9 cellular contexts compared by ENCODE assay signal in the genomic region with DNA sequence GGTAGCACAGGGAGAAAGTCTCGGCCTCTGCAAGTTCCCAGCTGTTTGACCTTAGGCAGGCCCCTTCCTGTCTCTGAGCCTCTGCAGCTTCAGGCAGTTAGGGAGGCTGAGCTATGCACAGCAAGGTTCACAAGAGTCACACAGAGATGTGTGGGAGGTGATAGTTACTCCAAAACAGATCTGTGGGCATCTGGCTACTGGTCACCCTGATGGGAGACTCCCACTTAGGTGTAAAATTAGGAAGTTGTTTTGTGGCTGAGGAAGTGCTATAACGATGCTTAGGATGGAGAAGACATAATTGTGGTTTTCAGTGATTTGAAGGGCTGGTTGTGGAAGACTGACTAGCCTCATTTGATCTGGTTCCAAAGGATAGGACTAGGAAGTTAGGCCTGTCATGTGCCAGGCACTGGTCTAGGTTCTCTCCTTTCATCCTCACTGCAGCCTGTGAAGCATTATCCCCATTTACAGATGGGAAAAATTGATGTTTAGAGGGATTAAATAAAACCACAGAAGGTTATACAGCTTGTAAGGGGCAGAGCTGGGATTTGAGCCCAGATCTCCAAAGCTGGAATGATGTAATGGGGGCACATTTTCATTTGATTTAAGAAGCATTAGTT. TPM values are rescaled to one million over a fixed set of nuclear protein-coding genes. Genes with fewer than 3 reads are reported as not detected.
DNase-seq lines count a peak whose midpoint lies in the region; ATAC-seq and TF ChIP-seq lines count a peak whose summit lies in the region.
"Had no signal": no experiment of that assay in that cellular context is flagged by ENCODE, and none has a peak within 500 bp of the region (broad histone marks: within the 10 kb centered on the region; RNA-seq: fewer than 3 reads in every experiment).

No MANE protein-coding gene starts in this region.

- no peaks in the 10 kb centered on the region for H4K20me1 ChIP-seq in mammary epithelial cell (ENCODE audit: insufficient read depth, low read length)

- H3K27me3 Mint-ChIP-seq in activated CD8-positive, alpha-beta T cell treated with anti-CD3 and anti-CD28 coated beads, Interleukin-2, amount 10 ng/mL, durations not matched to agents 7 days and 5 days (ENCODE audit: low read depth) = no peaks in the 10 kb centered on the region
- no peaks in the 10 kb centered on the region for H3K27me3 Mint-ChIP-seq in activated CD4-positive, alpha-beta memory T cell treated with anti-CD3 and anti-CD28 coated beads, Interleukin-2, amount 10 ng/mL, durations not matched to agents 7 days and 5 days
- no peaks in the 10 kb centered on the region for H3K27me3 Mint-ChIP-seq in mesothelial cell of epicardium (ENCODE audit: low read depth)

- no peak overlapping the region for H3K4me2 ChIP-seq in mammary epithelial cell (ENCODE audit: insufficient read depth, low read depth, low read length)

- in situ Hi-C loops in mammary epithelial cell (cut with MboI; ENCODE audit: low sequenced_read_pairs in 2 of 2) = no loop called here

- POLR2A ChIA-PET in activated CD8-positive, alpha-beta T cell treated with anti-CD3 and anti-CD28 coated beads, Interleukin-2, amount 10 ng/mL, durations not matched to agents 7 days and 5 days (lab: Charles Lee) = interaction anchor here (0.6 kb wide), 1 partner anchor 35 kb away, joined by 3 read pairs; no protein-coding TSS in a partner anchor
- POLR2A ChIA-PET in activated CD4-positive, alpha-beta memory T cell treated with anti-CD3 and anti-CD28 coated beads, Interleukin-2, amount 10 ng/mL, durations not matched to agents 7 days and 5 days (lab: Charles Lee) = interaction anchor here (1.5 kb wide), 1 partner anchor 14 kb away, joined by 6 read pairs; a partner anchor contains a TSS

- TF ChIP-seq CTCF in breast epithelium (IDR thresholded peaks at IDR 0.05) (no peak), mammary epithelial cell (conservative IDR thresholded peaks at IDR 0.05 in 1 of 2, IDR thresholded peaks at IDR 0.05 in 1 of 2; ENCODE audit: extremely low read depth in 1 of 2, insufficient read depth in 1 of 2, low read depth in 1 of 2, low read length in 2 of 2) (no peak), tibial artery (IDR thresholded peaks at IDR 0.05) (no peak), mesothelial cell of epicardium (IDR thresholded peaks at IDR 0.05; ENCODE audit: unreplicated experiment) (no peak)

- H3K36me3 Mint-ChIP-seq in activated CD8-positive, alpha-beta T cell treated with anti-CD3 and anti-CD28 coated beads, Interleukin-2, amount 10 ng/mL, durations not matched to agents 7 days and 5 days (ENCODE audit: low read depth) = no peaks in the 10 kb centered on the region
- no peaks in the 10 kb centered on the region for H3K36me3 Mint-ChIP-seq in activated CD4-positive, alpha-beta memory T cell treated with anti-CD3 and anti-CD28 coated beads, Interleukin-2, amount 10 ng/mL, durations not matched to agents 7 days and 5 days (ENCODE audit: low read depth)
- H3K36me3 Mint-ChIP-seq in mesothelial cell of epicardium = no peaks in the 10 kb centered on the region

- H3K36me3 ChIP-seq in breast epithelium (no peaks in the 10 kb centered on the region), mammary epithelial cell (ENCODE audit: insufficient read depth, low read length) (no peaks in the 10 kb centered on the region), tibial artery (peaks cover 0 to 6% (median 0%) of the 10 kb centered on the region in 3 donors)

- peak; percentile 33 for ATAC-seq in activated CD8-positive, alpha-beta T cell treated with anti-CD3 and anti-CD28 coated beads, Interleukin-2, amount 10 ng/mL, durations not matched to agents 7 days and 5 days

- H3K4me1 ChIP-seq in breast epithelium (peaks cover 0 to 22% of the 10 kb centered on the region in 2 donors), mammary epithelial cell (ENCODE audit: insufficient read depth, low read length) (peaks cover 4% of the 10 kb centered on the region), tibial artery (peaks cover 0 to 74% (median 54%) of the 10 kb centered on the region in 4 donors)

- no peak for DNase-seq in breast epithelium (ENCODE audit: low spot score in 2 of 2)
- DNase-seq in mammary epithelial cell = no peak
- no peak for DNase-seq in activated CD8-positive, alpha-beta T cell treated with anti-CD3 and anti-CD28 coated beads, Interleukin-2, amount 10 ng/mL, durations not matched to agents 7 days and 5 days
- DNase-seq in iPS-NIHi7 (ENCODE audit: extremely low spot score) = peak; percentile 28
- DNase-seq in tibial artery = no peak
- no peak for DNase-seq in activated CD4-positive, alpha-beta memory T cell treated with anti-CD3 and anti-CD28 coated beads, Interleukin-2, amount 10 ng/mL, durations not matched to agents 7 days and 5 days
- DNase-seq in stimulated activated CD4-positive, alpha-beta T cell treated with anti-CD3 and anti-CD28 coated beads, Interleukin-4, amount 100 ng/mL, for 4 hours = no peak
- DNase-seq in mesothelial cell of epicardium (ENCODE audit: low spot score in 2 of 2, unreplicated experiment in 2 of 2) = no peak

- no peak overlapping the region for H3K4me3 ChIP-seq in breast epithelium
- no peak overlapping the region for H3K4me3 ChIP-seq in mammary epithelial cell (replicated peaks in 1 of 3; ENCODE audit: insufficient read depth in 1 of 3, low read depth in 2 of 3, low read length in 3 of 3)
- H3K4me3 ChIP-seq in tibial artery = no peak overlapping the region

- CTCF ChIA-PET in mammary epithelial cell (lab: Charles Lee; ENCODE audit: low non-redundant PET) = no interaction called here
- CTCF ChIA-PET in activated CD8-positive, alpha-beta T cell treated with anti-CD3 and anti-CD28 coated beads, Interleukin-2, amount 10 ng/mL, durations not matched to agents 7 days and 5 days (lab: Charles Lee) = no interaction called here
- CTCF ChIA-PET in activated CD4-positive, alpha-beta memory T cell treated with anti-CD3 and anti-CD28 coated beads, Interleukin-2, amount 10 ng/mL, durations not matched to agents 7 days and 5 days (lab: Charles Lee) = interaction anchor here (0.5 kb wide), 1 partner anchor 102 kb away, joined by 3 read pairs; no protein-coding TSS in a partner anchor

- H3K27me3 ChIP-seq in breast epithelium = no peaks in the 10 kb centered on the region
- H3K27me3 ChIP-seq in mammary epithelial cell (ENCODE audit: insufficient read depth, low read length) = no peaks in the 10 kb centered on the region
- H3K27me3 ChIP-seq in tibial artery = no peaks in the 10 kb centered on the region

- peaks cover 15% of the 10 kb centered on the region for H3K4me1 Mint-ChIP-seq in activated CD8-positive, alpha-beta T cell treated with anti-CD3 and anti-CD28 coated beads, Interleukin-2, amount 10 ng/mL, durations not matched to agents 7 days and 5 days (ENCODE audit: low read depth)
- H3K4me1 Mint-ChIP-seq in activated CD4-positive, alpha-beta memory T cell treated with anti-CD3 and anti-CD28 coated beads, Interleukin-2, amount 10 ng/mL, durations not matched to agents 7 days and 5 days = peaks cover 17% of the 10 kb centered on the region
- peaks cover 4% of the 10 kb centered on the region for H3K4me1 Mint-ChIP-seq in mesothelial cell of epicardium

- no peaks in the 10 kb centered on the region for H3K9me3 ChIP-seq in breast epithelium
- H3K9me3 ChIP-seq in mammary epithelial cell (replicated peaks; ENCODE audit: insufficient read depth, low read length) = no peaks in the 10 kb centered on the region
- H3K9me3 ChIP-seq in tibial artery = no peaks in the 10 kb centered on the region

- no peaks in the 10 kb centered on the region for H3K9me3 Mint-ChIP-seq in activated CD8-positive, alpha-beta T cell treated with anti-CD3 and anti-CD28 coated beads, Interleukin-2, amount 10 ng/mL, durations not matched to agents 7 days and 5 days (ENCODE audit: insufficient read depth)
- H3K9me3 Mint-ChIP-seq in activated CD4-positive, alpha-beta memory T cell treated with anti-CD3 and anti-CD28 coated beads, Interleukin-2, amount 10 ng/mL, durations not matched to agents 7 days and 5 days = no peaks in the 10 kb centered on the region
- no peaks in the 10 kb centered on the region for H3K9me3 Mint-ChIP-seq in mesothelial cell of epicardium

- H3K79me2 ChIP-seq in mammary epithelial cell (ENCODE audit: insufficient read depth, low read length) = peaks cover 89% of the 10 kb centered on the region

- dilution Hi-C loops in mammary epithelial cell (cut with HindIII; ENCODE audit: low sequenced_read_pairs) = no loop called here

- no peak overlapping the region for H3K4me3 Mint-ChIP-seq in activated CD8-positive, alpha-beta T cell treated with anti-CD3 and anti-CD28 coated beads, Interleukin-2, amount 10 ng/mL, durations not matched to agents 7 days and 5 days
- no peak overlapping the region for H3K4me3 Mint-ChIP-seq in activated CD4-positive, alpha-beta memory T cell treated with anti-CD3 and anti-CD28 coated beads, Interleukin-2, amount 10 ng/mL, durations not matched to agents 7 days and 5 days
- no peak overlapping the region for H3K4me3 Mint-ChIP-seq in mesothelial cell of epicardium

- H2AFZ ChIP-seq in mammary epithelial cell (ENCODE audit: low read depth, low read length) = no peak overlapping the region

- no peak overlapping the region for H3K27ac Mint-ChIP-seq in activated CD8-positive, alpha-beta T cell treated with anti-CD3 and anti-CD28 coated beads, Interleukin-2, amount 10 ng/mL, durations not matched to agents 7 days and 5 days
- no peak overlapping the region for H3K27ac Mint-ChIP-seq in activated CD4-positive, alpha-beta memory T cell treated with anti-CD3 and anti-CD28 coated beads, Interleukin-2, amount 10 ng/mL, durations not matched to agents 7 days and 5 days
- no peak overlapping the region for H3K27ac Mint-ChIP-seq in mesothelial cell of epicardium

- intact Hi-C loops in breast epithelium (cut with DNase I; ENCODE audit: low total_unique reads) = no loop called here
- intact Hi-C loops in mammary epithelial cell (cut with micrococcal nuclease) = no loop called here
- intact Hi-C loops in tibial artery (cut with DNase I; ENCODE audit: low total_unique reads) = loop anchor here (5.0 to 10.0 kb wide), 2 partner anchors 35 to 1962 kb away; a partner anchor contains a TSS

- no peak overlapping the region for H3K9ac ChIP-seq in mammary epithelial cell (ENCODE audit: insufficient read depth, low read length)

- BruUV-seq in mammary epithelial cell (replicated peaks; lab: Mats Ljungman, UMichigan) = no TSS peak

- WGBS in mammary epithelial cell (ENCODE audit: low coverage, missing lambda C conversion rate) = 56% methylated on average over 2 of the region's 2 CpGs

- no peak for TF ChIP-seq POLR2A in breast epithelium (IDR thresholded peaks at IDR 0.05)

- H3K27ac ChIP-seq in breast epithelium (peak overlapping the region; percentile 78 to 82), mammary epithelial cell (ENCODE audit: insufficient read depth, low read depth, low read length) (no peak overlapping the region), tibial artery (peak overlapping the region; percentile 89)
- H3K27ac ChIP-seq: C4-2B had no signal

RNA-seq across cellular contexts. Expression of a gene that starts 13.5 kb away (rescaled TPM):
- total RNA-seq in breast epithelium (10 to 100 TPM; 58.1 to 92.2 (median 65.2) TPM), mammary epithelial cell (10 to 100 TPM; 79.2 to 96.0 TPM), mesothelial cell of epicardium (66.9 to 69.9 TPM (median 69.4 TPM) in 3 replicates)
- 61.5 TPM for polyA plus RNA-seq in mammary epithelial cell
- polyA minus RNA-seq in mammary epithelial cell = 85.0 TPM
- 10 to 100 TPM; 91.8 to 97.1 TPM for total RNA-seq in activated CD8-positive, alpha-beta T cell treated with anti-CD3 and anti-CD28 coated beads, Interleukin-2, amount 10 ng/mL, durations not matched to agents 7 days and 5 days
- 10 to 100 TPM; 69.9 to 72.2 TPM for total RNA-seq in activated CD4-positive, alpha-beta memory T cell treated with anti-CD3 and anti-CD28 coated beads, Interleukin-2, amount 10 ng/mL, durations not matched to agents 7 days and 5 days

RNA-seq across cellular contexts. Expression of a gene that starts 13.9 kb away (rescaled TPM):
- total RNA-seq in breast epithelium (10 to 100 TPM; 42.0 to 46.0 (median 43.8) TPM), mammary epithelial cell (10 to 100 TPM; 32.2 to 54.3 TPM), mesothelial cell of epicardium (38.0 to 47.8 TPM (median 44.2 TPM) in 3 replicates)
- 73.3 TPM for polyA plus RNA-seq in mammary epithelial cell
- 22.1 TPM for polyA minus RNA-seq in mammary epithelial cell
- total RNA-seq in activated CD8-positive, alpha-beta T cell treated with anti-CD3 and anti-CD28 coated beads, Interleukin-2, amount 10 ng/mL, durations not matched to agents 7 days and 5 days = 10 to 100 TPM; 58.8 to 62.1 TPM
- 10 to 100 TPM; 43.9 to 55.3 TPM for total RNA-seq in activated CD4-positive, alpha-beta memory T cell treated with anti-CD3 and anti-CD28 coated beads, Interleukin-2, amount 10 ng/mL, durations not matched to agents 7 days and 5 days

RNA-seq across cellular contexts. Expression of a gene that starts 35.8 kb away (rescaled TPM):
- total RNA-seq in breast epithelium (10 to 100 TPM; 28.8 to 61.9 (median 45.8) TPM), mammary epithelial cell (10 to 100 TPM; 28.3 to 30.3 TPM), mesothelial cell of epicardium (40.2 to 44.0 TPM (median 42.1 TPM) in 3 replicates)
- 15.1 TPM for polyA plus RNA-seq in mammary epithelial cell
- polyA minus RNA-seq in mammary epithelial cell = 43.0 TPM
- 10 to 100 TPM; 33.2 to 33.6 TPM for total RNA-seq in activated CD8-positive, alpha-beta T cell treated with anti-CD3 and anti-CD28 coated beads, Interleukin-2, amount 10 ng/mL, durations not matched to agents 7 days and 5 days
- total RNA-seq in activated CD4-positive, alpha-beta memory T cell treated with anti-CD3 and anti-CD28 coated beads, Interleukin-2, amount 10 ng/mL, durations not matched to agents 7 days and 5 days = 10 to 100 TPM; 38.7 to 41.2 TPM
